Comparison of ENCODE assay signal across 13 cellular contexts in the genomic region with DNA sequence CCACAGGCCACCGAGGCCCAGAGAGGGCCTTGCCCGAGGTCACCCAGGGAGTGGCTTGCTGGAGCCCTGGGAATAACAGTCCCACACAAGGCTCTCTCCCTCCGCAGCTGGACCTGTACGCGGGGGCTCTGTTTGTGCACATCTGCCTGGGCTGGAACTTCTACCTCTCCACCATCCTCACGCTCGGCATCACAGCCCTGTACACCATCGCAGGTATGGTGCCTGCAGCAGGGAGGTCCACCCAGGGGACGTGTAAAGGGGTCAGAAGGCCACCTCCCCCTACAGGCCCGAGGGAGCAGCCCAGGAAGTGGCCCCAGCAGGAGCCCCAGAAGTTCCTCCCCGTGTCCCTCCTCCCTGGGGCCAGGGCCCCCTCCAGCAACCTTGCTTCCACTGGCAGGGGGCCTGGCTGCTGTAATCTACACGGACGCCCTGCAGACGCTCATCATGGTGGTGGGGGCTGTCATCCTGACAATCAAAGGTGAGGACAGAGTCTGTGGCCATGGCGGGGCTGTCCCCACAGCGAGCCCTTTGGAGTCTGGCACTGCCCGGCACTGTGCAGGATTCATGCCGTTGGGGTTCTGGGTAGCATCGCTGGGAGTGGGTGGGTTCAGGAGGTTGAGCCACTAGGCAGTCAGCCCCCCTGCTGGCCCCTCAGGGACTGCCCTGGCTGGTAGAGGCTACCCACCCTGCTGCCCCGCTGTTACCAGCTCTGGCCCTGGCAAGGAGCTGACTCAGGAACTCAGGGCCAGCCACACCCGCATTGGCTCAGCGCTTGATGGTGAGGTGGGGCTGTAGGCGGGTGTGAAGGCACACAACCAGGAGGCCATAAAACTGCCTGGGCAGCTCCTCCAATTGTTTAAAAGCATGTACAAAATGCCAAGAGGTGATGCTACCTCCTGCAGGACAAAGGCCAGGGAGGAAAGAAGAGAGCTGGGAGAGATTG. TPM values are rescaled to one million over a fixed set of nuclear protein-coding genes. Genes with fewer than 3 reads are reported as not detected.
A peak's percentile ranks its signal among the peaks of the same experiment; 100 is the strongest.
DNase-seq lines count a peak whose midpoint lies in the region; ATAC-seq and TF ChIP-seq lines count a peak whose summit lies in the region.
"Had no signal": no experiment of that assay in that cellular context is flagged by ENCODE, and none has a peak within 500 bp of the region (broad histone marks: within the 10 kb centered on the region; RNA-seq: fewer than 3 reads in every experiment).

No MANE protein-coding gene starts in this region.

- DNase-seq in NCI-H748 (lab: John Stamatoyannopoulos, UW; ENCODE audit: unreplicated experiment), result peak; percentile 37
- DNase-seq in NCI-H748 treated with DMSO at 0.1 percent for 48 hours (lab: John Stamatoyannopoulos, UW), result no peak
- DNase-seq in Peyer's patch, result peak in 2 of 3 donors; percentile 90
- DNase-seq in fibroblast of the aortic adventitia (ENCODE audit: low read depth), result peak; percentile 33
- no peak for DNase-seq in dorsolateral prefrontal cortex
- no peak for DNase-seq in DMS79 treated with DMSO at 0.1 percent for 48 hours (lab: John Stamatoyannopoulos, UW)
- DNase-seq: activated T-cell treated with anti-CD3 and anti-CD28 coated beads, Interleukin-2, amount 50 U/mL, for 72 hours; GF-D8; stimulated activated CD4-positive, alpha-beta T cell treated with anti-CD3 and anti-CD28 coated beads, Interleukin-1b, Interleukin-23, amount 100 ng/mL, for 48 hours; T-helper 2 cell had no signal

- H3K4me3 ChIP-seq in Peyer's patch, result no peak overlapping the region
- no peak overlapping the region for H3K4me3 ChIP-seq in fibroblast of the aortic adventitia (ENCODE audit: low read depth, low read length)
- H3K4me3 ChIP-seq in skin epidermis, result no peak overlapping the region
- H3K4me3 ChIP-seq in dorsolateral prefrontal cortex, result no peak overlapping the region

- no peak for ATAC-seq in GM21737 (IDR thresholded peaks at IDR 0.05; ENCODE audit: unreplicated experiment)
- ATAC-seq: activated T-cell treated with anti-CD3 and anti-CD28 coated beads, Interleukin-2, amount 50 U/mL, for 72 hours had no signal

- H3K4me1 ChIP-seq in Peyer's patch, result peaks cover 0 to 17% (median 3%) of the 10 kb centered on the region in 4 donors

- TF ChIP-seq POLR2A in Peyer's patch (IDR thresholded peaks at IDR 0.05), result no peak

- H3K36me3 ChIP-seq in Peyer's patch, result peaks cover 0 to 12% (median 0%) of the 10 kb centered on the region in 3 donors

- H3K27me3 ChIP-seq in Peyer's patch (no peaks in the 10 kb centered on the region), dorsolateral prefrontal cortex (no peaks in the 10 kb centered on the region)

- TF ChIP-seq CTCF in Peyer's patch (IDR thresholded peaks at IDR 0.05) (peak in 1 of 6 experiments; percentile 9), fibroblast of the aortic adventitia (IDR thresholded peaks at IDR 0.05; ENCODE audit: insufficient read depth, low read length) (no peak), dorsolateral prefrontal cortex (IDR thresholded peaks at IDR 0.05 in 54 of 56, conservative IDR thresholded peaks at IDR 0.05 in 2 of 56; ENCODE audit: low read depth in 1 of 56, partially characterized antibody in 56 of 56) (no peak)

- H3K27ac ChIP-seq in Peyer's patch (peak overlapping the region in 2 of 4 donors; percentile 69), skin epidermis (peak overlapping the region in 12 of 21 experiments; percentile 3 to 55 (median 42)), dorsolateral prefrontal cortex (no peak overlapping the region)

- H3K9me3 ChIP-seq in Peyer's patch, result no peaks in the 10 kb centered on the region

- intact Hi-C loops in dorsolateral prefrontal cortex (cut with DNase I), result no loop called here

RNA-seq across cellular contexts. Expression of a gene that starts 17.3 kb away (rescaled TPM):
- not detected for total RNA-seq in Peyer's patch
- not detected in 2 replicates for total RNA-seq in fibroblast of the aortic adventitia (ENCODE audit: low replicate concordance)
- under 1 TPM in 1 of 120 experiments, not detected in 119; 0.25 TPM for total RNA-seq in dorsolateral prefrontal cortex
- total RNA-seq: activated T-cell treated with anti-CD3 and anti-CD28 coated beads, Interleukin-2, amount 50 U/mL, for 72 hours; chondrocyte had no signal

RNA-seq across cellular contexts. Expression of a gene that starts 35.3 kb away (rescaled TPM):
- total RNA-seq in Peyer's patch (10 to 100 TPM in 3 of 4 donors, 1 to 10 TPM in 1; 9.9 to 48.4 (median 37.4) TPM), fibroblast of the aortic adventitia (ENCODE audit: low replicate concordance) (4.4 and 9.5 TPM in 2 replicates), dorsolateral prefrontal cortex (1 to 10 TPM in 36 of 120 experiments, under 1 TPM in 84; 0.23 to 2.5 (median 0.80) TPM)

Comparison
In these comparisons a context has a peak if more than half of its experiments do, and no peak if none do; other contexts are left out.
1. DNase-seq: peak in NCI-H748 (single experiment), Peyer's patch (2 of 3) and fibroblast of the aortic adventitia (single experiment); none in NCI-H748 treated with DMSO at 0.1 percent for 48 hours (single experiment), dorsolateral prefrontal cortex (0 of 10) and DMS79 treated with DMSO at 0.1 percent for 48 hours (single experiment).
2. H3K27ac ChIP-seq: peak in skin epidermis (12 of 21); none in dorsolateral prefrontal cortex (0 of 59).